In genomic region chr5:132776077-132776931, GRCh38 we compare ENCODE assay signal across 8 cellular contexts. TPM values are rescaled to one million over a fixed set of nuclear protein-coding genes. Genes with fewer than 3 reads are reported as not detected.
DNase-seq lines count a peak whose midpoint lies in the region; ATAC-seq and TF ChIP-seq lines count a peak whose summit lies in the region.

No MANE protein-coding gene starts in this region.

- no peaks in the 10 kb centered on the region for H3K36me3 Mint-ChIP-seq in activated naive CD4-positive, alpha-beta T cell treated with anti-CD3 and anti-CD28 coated beads, Interleukin-2, amount 10 ng/mL, durations not matched to agents 7 days and 5 days
- no peaks in the 10 kb centered on the region for H3K36me3 Mint-ChIP-seq in naive thymus-derived CD8-positive, alpha-beta T cell

- peaks cover 31% of the 10 kb centered on the region for H3K4me1 Mint-ChIP-seq in activated naive CD4-positive, alpha-beta T cell treated with anti-CD3 and anti-CD28 coated beads, Interleukin-2, amount 10 ng/mL, durations not matched to agents 7 days and 5 days
- H3K4me1 Mint-ChIP-seq in naive thymus-derived CD8-positive, alpha-beta T cell, result peaks cover 14 to 49% (median 29%) of the 10 kb centered on the region in 4 donors

- CTCF ChIA-PET in activated naive CD4-positive, alpha-beta T cell treated with anti-CD3 and anti-CD28 coated beads, Interleukin-2, amount 10 ng/mL, durations not matched to agents 7 days and 5 days (lab: Charles Lee), result interaction anchor here (0.8 kb wide), 1 partner anchor 44 kb away, joined by 3 read pairs; no protein-coding TSS in a partner anchor

- POLR2A ChIA-PET in naive thymus-derived CD8-positive, alpha-beta T cell (lab: Charles Lee), result interaction anchor here (0.5 to 1.2 kb wide), 5 partner anchors 22 to 1434 kb away, joined by 3 read pairs; partner anchors contain the start of genes AFF4 and CCNI2

- H3K4me3 Mint-ChIP-seq in activated naive CD4-positive, alpha-beta T cell treated with anti-CD3 and anti-CD28 coated beads, Interleukin-2, amount 10 ng/mL, durations not matched to agents 7 days and 5 days, result peak overlapping the region; percentile 67
- H3K4me3 Mint-ChIP-seq in naive thymus-derived CD8-positive, alpha-beta T cell, result peak overlapping the region; percentile 50 to 82 (median 68)

- peak overlapping the region; percentile 75 for H3K27ac ChIP-seq in VCaP

- no peak for TF ChIP-seq CTCF in VCaP (conservative IDR thresholded peaks at IDR 0.05)

- no peak for DNase-seq in activated naive CD4-positive, alpha-beta T cell treated with anti-CD3 and anti-CD28 coated beads, Interleukin-2, amount 10 ng/mL, durations not matched to agents 7 days and 5 days
- DNase-seq in activated naive CD4-positive, alpha-beta T cell treated with anti-CD3 and anti-CD28 coated beads, Interleukin-2, amount 50 U/mL, for 16 hours, result no peak
- DNase-seq in fibroblast of peridontal ligament (ENCODE audit: extremely low read depth) (peak; percentile 25), NCI-H2196 treated with DMSO at 0.1 percent for 48 hours (lab: John Stamatoyannopoulos, UW; ENCODE audit: unreplicated experiment) (no peak)
- no peak for DNase-seq in naive thymus-derived CD8-positive, alpha-beta T cell
- no peak for DNase-seq in activated CD4-positive, CD25-positive, alpha-beta regulatory T cell (lab: John Stamatoyannopoulos, UW)

- H3K9me3 Mint-ChIP-seq in activated naive CD4-positive, alpha-beta T cell treated with anti-CD3 and anti-CD28 coated beads, Interleukin-2, amount 10 ng/mL, durations not matched to agents 7 days and 5 days, result no peaks in the 10 kb centered on the region
- H3K9me3 Mint-ChIP-seq in naive thymus-derived CD8-positive, alpha-beta T cell, result no peaks in the 10 kb centered on the region

- H3K27ac Mint-ChIP-seq in activated naive CD4-positive, alpha-beta T cell treated with anti-CD3 and anti-CD28 coated beads, Interleukin-2, amount 10 ng/mL, durations not matched to agents 7 days and 5 days, result no peak overlapping the region
- H3K27ac Mint-ChIP-seq in naive thymus-derived CD8-positive, alpha-beta T cell, result peak overlapping the region in 3 of 10 donors; percentile 36 to 80 (median 41)

- peaks cover 75% of the 10 kb centered on the region for H3K27me3 Mint-ChIP-seq in activated naive CD4-positive, alpha-beta T cell treated with anti-CD3 and anti-CD28 coated beads, Interleukin-2, amount 10 ng/mL, durations not matched to agents 7 days and 5 days
- peaks cover 0 to 34% (median 26%) of the 10 kb centered on the region in 5 donors for H3K27me3 Mint-ChIP-seq in naive thymus-derived CD8-positive, alpha-beta T cell

- ATAC-seq in HG03159 (IDR thresholded peaks at IDR 0.05; ENCODE audit: unreplicated experiment), result peak; percentile 24
- ATAC-seq in naive thymus-derived CD8-positive, alpha-beta T cell, result peak in 1 of 2 donors; percentile 19

RNA-seq across cellular contexts. Expression of gene SEPTIN8, which starts 0.7 kb away (rescaled TPM):
- 1 to 10 TPM; 5.8 to 6.6 TPM for total RNA-seq in naive thymus-derived CD8-positive, alpha-beta T cell
- 1 to 10 TPM in 2 of 3 donors, under 1 TPM in 1; 0.82 to 1.2 (median 1.1) TPM for polyA plus RNA-seq in naive thymus-derived CD8-positive, alpha-beta T cell

RNA-seq across cellular contexts. Expression of gene CCNI2, which starts 29.1 kb away (rescaled TPM):
- total RNA-seq in naive thymus-derived CD8-positive, alpha-beta T cell, result 10 to 100 TPM in 1 of 2 experiments, 1 to 10 TPM in 1; 10.0 to 10.2 TPM
- polyA plus RNA-seq in naive thymus-derived CD8-positive, alpha-beta T cell, result 1 to 10 TPM; 1.1 to 2.8 (median 1.7) TPM

RNA-seq across cellular contexts. Expression of gene SOWAHA, which starts 36.8 kb away (rescaled TPM):
- not detected for total RNA-seq in naive thymus-derived CD8-positive, alpha-beta T cell
- polyA plus RNA-seq in naive thymus-derived CD8-positive, alpha-beta T cell, result not detected

RNA-seq across cellular contexts. Expression of gene KIF3A, which starts 39.0 kb away (rescaled TPM):
- total RNA-seq in naive thymus-derived CD8-positive, alpha-beta T cell, result 10 to 100 TPM; 15.1 to 16.9 TPM
- polyA plus RNA-seq in naive thymus-derived CD8-positive, alpha-beta T cell, result 10 to 100 TPM in 2 of 3 donors, 1 to 10 TPM in 1; 8.5 to 13.5 (median 11.5) TPM

RNA-seq across cellular contexts. Expression of gene SHROOM1, which starts 54.1 kb away (rescaled TPM):
- not detected for total RNA-seq in naive thymus-derived CD8-positive, alpha-beta T cell
- not detected for polyA plus RNA-seq in naive thymus-derived CD8-positive, alpha-beta T cell
